25 cellular contexts compared by ENCODE assay signal in genomic region chr2:36052819-36053218, GRCh38.
"Had no signal": no experiment of that assay in that cellular context is flagged by ENCODE, and none has a peak within 500 bp of the region (broad histone marks: within the 10 kb centered on the region; RNA-seq: fewer than 3 reads in every experiment).

No MANE protein-coding gene starts in this region.

- FAIRE-seq: pancreas, urothelium cell line had no signal

- H3K4me1 ChIP-seq: pancreas, prostate gland, stomach, thyroid gland, tibial nerve, upper lobe of left lung, vagina had no signal

- H3K27ac ChIP-seq: neutrophil, pancreas, prostate gland, skin epidermis, stomach, thoracic aorta, thyroid gland, tibial nerve, upper lobe of left lung, vagina had no signal

- H3K9me3 ChIP-seq: pancreas, prostate gland, thoracic aorta, thyroid gland, upper lobe of left lung, vagina had no signal

- DNase-seq: naive thymus-derived CD8-positive, alpha-beta T cell; nephron progenitor cell; nucleus accumbens; pancreas; right cardiac atrium; stimulated activated CD4-positive, alpha-beta T cell treated with anti-CD3 and anti-CD28 coated beads, Interleukin-15, amount 100 ng/mL, for 24 hours; stimulated activated CD4-positive, alpha-beta T cell treated with anti-CD3 and anti-CD28 coated beads, Interleukin-2, amount 100 ng/mL, for 24 hours; stimulated activated CD4-positive, alpha-beta T cell treated with anti-CD3 and anti-CD28 coated beads, Interleukin-2, amount 100 ng/mL, for 48 hours; stimulated activated CD4-positive, alpha-beta T cell treated with anti-CD3 and anti-CD28 coated beads, Interleukin-4, amount 100 ng/mL, for 24 hours; stimulated activated naive B cell treated with anti-CD40 and anti-IgM and Interleukin-4, amounts not matched to agents 10 μg/mL and 1 μg/mL and 100 μg/mL, for 72 hours; stimulated activated naive CD4-positive, alpha-beta T cell treated with Interleukin-2 at 50 U/mL for 16 hours; stomach; thyroid gland; trophoblast cell; upper lobe of left lung had no signal

- ATAC-seq: naive thymus-derived CD8-positive, alpha-beta T cell; natural killer cell treated with Interleukin-12 subunit alpha and Interleukin-12 subunit beta and Interleukin-15 and Interleukin-18, amount 100 ng/mL, for 72 hours; pancreas; right cardiac atrium; sciatic nerve; stimulated activated effector memory CD8-positive, alpha-beta T cell treated with anti-CD3 and anti-CD28 coated beads, Interleukin-12 subunit alpha, Interleukin-12 subunit beta, amount 100 ng/mL, for 72 hours; stimulated activated naive B cell treated with anti-CD40 and anti-IgM and Interleukin-4, amounts not matched to agents 10 μg/mL and 1 μg/mL and 100 μg/mL, for 72 hours had no signal

- H3K4me3 ChIP-seq: pancreas, prostate gland, skin epidermis, stomach, thoracic aorta, thyroid gland, tibial nerve, upper lobe of left lung, vagina had no signal

- H3K27me3 ChIP-seq: neutrophil, pancreas, stomach, thyroid gland, tibial nerve, upper lobe of left lung, vagina had no signal

- H3K36me3 ChIP-seq: neutrophil, pancreas, prostate gland, stomach, thoracic aorta, thyroid gland, tibial nerve, upper lobe of left lung, vagina had no signal
